In genomic region chr16:14405611-14406537, GRCh38 we compare ENCODE assay signal across 1 cellular context.
TF ChIP-seq lines count a peak whose summit lies in the region.

No MANE protein-coding gene starts in this region.

TF ChIP-seq in GM12878, 131 proteins besides CTCF, POLR2A, EP300 and RAD21 (continued from another document and continues in another):
- TF ChIP-seq, protein P1, sequence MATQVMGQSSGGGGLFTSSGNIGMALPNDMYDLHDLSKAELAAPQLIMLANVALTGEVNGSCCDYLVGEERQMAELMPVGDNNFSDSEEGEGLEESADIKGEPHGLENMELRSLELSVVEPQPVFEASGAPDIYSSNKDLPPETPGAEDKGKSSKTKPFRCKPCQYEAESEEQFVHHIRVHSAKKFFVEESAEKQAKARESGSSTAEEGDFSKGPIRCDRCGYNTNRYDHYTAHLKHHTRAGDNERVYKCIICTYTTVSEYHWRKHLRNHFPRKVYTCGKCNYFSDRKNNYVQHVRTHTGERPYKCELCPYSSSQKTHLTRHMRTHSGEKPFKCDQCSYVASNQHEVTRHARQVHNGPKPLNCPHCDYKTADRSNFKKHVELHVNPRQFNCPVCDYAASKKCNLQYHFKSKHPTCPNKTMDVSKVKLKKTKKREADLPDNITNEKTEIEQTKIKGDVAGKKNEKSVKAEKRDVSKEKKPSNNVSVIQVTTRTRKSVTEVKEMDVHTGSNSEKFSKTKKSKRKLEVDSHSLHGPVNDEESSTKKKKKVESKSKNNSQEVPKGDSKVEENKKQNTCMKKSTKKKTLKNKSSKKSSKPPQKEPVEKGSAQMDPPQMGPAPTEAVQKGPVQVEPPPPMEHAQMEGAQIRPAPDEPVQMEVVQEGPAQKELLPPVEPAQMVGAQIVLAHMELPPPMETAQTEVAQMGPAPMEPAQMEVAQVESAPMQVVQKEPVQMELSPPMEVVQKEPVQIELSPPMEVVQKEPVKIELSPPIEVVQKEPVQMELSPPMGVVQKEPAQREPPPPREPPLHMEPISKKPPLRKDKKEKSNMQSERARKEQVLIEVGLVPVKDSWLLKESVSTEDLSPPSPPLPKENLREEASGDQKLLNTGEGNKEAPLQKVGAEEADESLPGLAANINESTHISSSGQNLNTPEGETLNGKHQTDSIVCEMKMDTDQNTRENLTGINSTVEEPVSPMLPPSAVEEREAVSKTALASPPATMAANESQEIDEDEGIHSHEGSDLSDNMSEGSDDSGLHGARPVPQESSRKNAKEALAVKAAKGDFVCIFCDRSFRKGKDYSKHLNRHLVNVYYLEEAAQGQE (IDR thresholded peaks at IDR 0.05; ENCODE audit: low read depth, low read length) = no peak
- TF ChIP-seq CBFB (IDR thresholded peaks at IDR 0.05; ENCODE audit: low read depth) = peak; percentile 89
- peak; percentile 68; the same call in 1 of the 2 replicates for TF ChIP-seq MXI1 (IDR thresholded peaks at IDR 0.05; ENCODE audit: low read depth, low read length)
- TF ChIP-seq, protein P2, sequence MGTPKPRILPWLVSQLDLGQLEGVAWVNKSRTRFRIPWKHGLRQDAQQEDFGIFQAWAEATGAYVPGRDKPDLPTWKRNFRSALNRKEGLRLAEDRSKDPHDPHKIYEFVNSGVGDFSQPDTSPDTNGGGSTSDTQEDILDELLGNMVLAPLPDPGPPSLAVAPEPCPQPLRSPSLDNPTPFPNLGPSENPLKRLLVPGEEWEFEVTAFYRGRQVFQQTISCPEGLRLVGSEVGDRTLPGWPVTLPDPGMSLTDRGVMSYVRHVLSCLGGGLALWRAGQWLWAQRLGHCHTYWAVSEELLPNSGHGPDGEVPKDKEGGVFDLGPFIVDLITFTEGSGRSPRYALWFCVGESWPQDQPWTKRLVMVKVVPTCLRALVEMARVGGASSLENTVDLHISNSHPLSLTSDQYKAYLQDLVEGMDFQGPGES (IDR thresholded peaks at IDR 0.05) = no peak
- TF ChIP-seq MYC (IDR thresholded peaks at IDR 0.05; ENCODE audit: insufficient read depth, insufficient read length, insufficient replicate concordance, low read length, severe bottlenecking) = no peak
- TF ChIP-seq RELB (IDR thresholded peaks at IDR 0.05; ENCODE audit: low read depth) = peak; percentile 83
- TF ChIP-seq, protein P3, sequence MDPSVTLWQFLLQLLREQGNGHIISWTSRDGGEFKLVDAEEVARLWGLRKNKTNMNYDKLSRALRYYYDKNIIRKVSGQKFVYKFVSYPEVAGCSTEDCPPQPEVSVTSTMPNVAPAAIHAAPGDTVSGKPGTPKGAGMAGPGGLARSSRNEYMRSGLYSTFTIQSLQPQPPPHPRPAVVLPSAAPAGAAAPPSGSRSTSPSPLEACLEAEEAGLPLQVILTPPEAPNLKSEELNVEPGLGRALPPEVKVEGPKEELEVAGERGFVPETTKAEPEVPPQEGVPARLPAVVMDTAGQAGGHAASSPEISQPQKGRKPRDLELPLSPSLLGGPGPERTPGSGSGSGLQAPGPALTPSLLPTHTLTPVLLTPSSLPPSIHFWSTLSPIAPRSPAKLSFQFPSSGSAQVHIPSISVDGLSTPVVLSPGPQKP (IDR thresholded peaks at IDR 0.05; ENCODE audit: low read depth, low read length) = no peak
- TF ChIP-seq BCLAF1 (IDR thresholded peaks at IDR 0.05) = no peak
- TF ChIP-seq JUND (IDR thresholded peaks at IDR 0.05; ENCODE audit: low read depth, low read length) = no peak
- no peak for TF ChIP-seq CEBPZ (IDR thresholded peaks at IDR 0.05; ENCODE audit: low read depth, low read length)
- peak; percentile 48; the same call in 1 of the 2 replicates for TF ChIP-seq NKRF (conservative IDR thresholded peaks at IDR 0.05)
- no peak for TF ChIP-seq SPI1 (IDR thresholded peaks at IDR 0.05; ENCODE audit: borderline replicate concordance, insufficient read depth, low read depth, low read length)
- TF ChIP-seq SIX5 (IDR thresholded peaks at IDR 0.05; ENCODE audit: low read depth, low read length, severe bottlenecking) = no peak
- peak; percentile 86 for TF ChIP-seq RAD51 (IDR thresholded peaks at IDR 0.05)
- TF ChIP-seq SREBF1 (IDR thresholded peaks at IDR 0.05; ENCODE audit: low read length) = no peak
- peak; percentile 60; the same call in 1 of the 2 replicates for TF ChIP-seq ASH2L (IDR thresholded peaks at IDR 0.05; ENCODE audit: borderline replicate concordance, low read depth)
- no peak for TF ChIP-seq SMC3 (IDR thresholded peaks at IDR 0.05; ENCODE audit: borderline replicate concordance, low read length)
- TF ChIP-seq, protein P4, sequence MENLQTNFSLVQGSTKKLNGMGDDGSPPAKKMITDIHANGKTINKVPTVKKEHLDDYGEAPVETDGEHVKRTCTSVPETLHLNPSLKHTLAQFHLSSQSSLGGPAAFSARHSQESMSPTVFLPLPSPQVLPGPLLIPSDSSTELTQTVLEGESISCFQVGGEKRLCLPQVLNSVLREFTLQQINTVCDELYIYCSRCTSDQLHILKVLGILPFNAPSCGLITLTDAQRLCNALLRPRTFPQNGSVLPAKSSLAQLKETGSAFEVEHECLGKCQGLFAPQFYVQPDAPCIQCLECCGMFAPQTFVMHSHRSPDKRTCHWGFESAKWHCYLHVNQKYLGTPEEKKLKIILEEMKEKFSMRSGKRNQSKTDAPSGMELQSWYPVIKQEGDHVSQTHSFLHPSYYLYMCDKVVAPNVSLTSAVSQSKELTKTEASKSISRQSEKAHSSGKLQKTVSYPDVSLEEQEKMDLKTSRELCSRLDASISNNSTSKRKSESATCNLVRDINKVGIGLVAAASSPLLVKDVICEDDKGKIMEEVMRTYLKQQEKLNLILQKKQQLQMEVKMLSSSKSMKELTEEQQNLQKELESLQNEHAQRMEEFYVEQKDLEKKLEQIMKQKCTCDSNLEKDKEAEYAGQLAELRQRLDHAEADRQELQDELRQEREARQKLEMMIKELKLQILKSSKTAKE (IDR thresholded peaks at IDR 0.05; ENCODE audit: low read depth, poor library complexity, severe bottlenecking) = peak; percentile 90
- TF ChIP-seq STAT3 (IDR thresholded peaks at IDR 0.05; ENCODE audit: low read depth, low read length) = no peak
- peak; percentile 86; the same call in 1 of the 2 replicates for TF ChIP-seq GATAD2B (conservative IDR thresholded peaks at IDR 0.05; ENCODE audit: low read depth)
- TF ChIP-seq TCF7 (IDR thresholded peaks at IDR 0.05; ENCODE audit: borderline replicate concordance) = no peak
- no peak for TF ChIP-seq IRF5 (IDR thresholded peaks at IDR 0.05; ENCODE audit: borderline replicate concordance)
- TF ChIP-seq E4F1 (IDR thresholded peaks at IDR 0.05; ENCODE audit: borderline replicate concordance, partially characterized antibody) = no peak
- no peak for TF ChIP-seq SRF (IDR thresholded peaks at IDR 0.05; ENCODE audit: low read depth in 2 of 2, low read length in 2 of 2)
- no peak for TF ChIP-seq SIN3A (IDR thresholded peaks at IDR 0.05; ENCODE audit: low read depth, low read length)
- 0 out of 3 replicates have a peak, but pooled peaks have one; percentile 57 for TF ChIP-seq POU2F2 (IDR thresholded peaks at IDR 0.05; ENCODE audit: borderline replicate concordance, low read depth, low read length)
- TF ChIP-seq KDM1A (IDR thresholded peaks at IDR 0.05; ENCODE audit: borderline replicate concordance) = no peak
- TF ChIP-seq CBX5 (IDR thresholded peaks at IDR 0.05; ENCODE audit: low read depth) = no peak
- TF ChIP-seq RBBP5 (conservative IDR thresholded peaks at IDR 0.05) = 0 out of 2 replicates have a peak, but pooled peaks have one; percentile 51
- no peak for TF ChIP-seq ZNF274 (IDR thresholded peaks at IDR 0.05; ENCODE audit: insufficient read depth, insufficient read length)
